In the genomic region with DNA sequence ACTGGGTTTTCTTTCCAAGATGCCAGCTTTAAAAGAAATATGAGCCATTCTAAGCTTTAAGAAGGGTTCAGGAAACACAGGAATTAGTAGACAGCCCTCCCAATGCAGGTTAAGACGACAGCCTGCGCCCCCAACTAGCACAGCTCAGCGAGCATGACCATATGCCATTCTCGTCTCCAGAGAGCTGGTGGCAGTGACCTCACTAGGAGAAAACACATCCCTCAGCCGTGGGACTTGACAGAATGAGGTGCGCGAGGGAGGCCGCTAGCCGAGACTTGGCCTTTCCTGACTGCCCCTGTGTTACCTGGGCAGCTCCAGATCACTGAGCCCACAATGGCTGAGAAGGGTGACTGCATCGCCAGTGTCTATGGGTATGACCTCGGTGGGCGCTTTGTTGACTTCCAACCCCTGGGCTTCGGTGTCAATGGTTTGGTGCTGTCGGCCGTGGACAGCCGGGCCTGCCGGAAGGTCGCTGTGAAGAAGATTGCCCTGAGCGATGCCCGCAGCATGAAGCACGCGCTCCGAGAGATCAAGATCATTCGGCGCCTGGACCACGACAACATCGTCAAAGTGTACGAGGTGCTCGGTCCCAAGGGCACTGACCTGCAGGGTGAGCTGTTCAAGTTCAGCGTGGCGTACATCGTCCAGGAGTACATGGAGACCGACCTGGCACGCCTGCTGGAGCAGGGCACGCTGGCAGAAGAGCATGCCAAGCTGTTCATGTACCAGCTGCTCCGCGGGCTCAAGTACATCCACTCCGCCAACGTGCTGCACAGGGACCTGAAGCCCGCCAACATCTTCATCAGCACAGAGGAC, we compare ENCODE assay signal across 14 cellular contexts.
"Had no signal": no experiment of that assay in that cellular context is flagged by ENCODE, and none has a peak within 500 bp of the region (broad histone marks: within the 10 kb centered on the region; RNA-seq: fewer than 3 reads in every experiment).

No MANE protein-coding gene starts in this region.

- DNase-seq: activated CD4-positive, alpha-beta T cell treated with anti-CD3 and anti-CD28 coated beads, Interleukin-2, amount 50 U/mL, for 1 hour; activated CD4-positive, CD25-positive, alpha-beta regulatory T cell treated with anti-CD3 and anti-CD28 coated beads, Interleukin-2, amount 50 U/mL, for 72 hours; activated CD8-positive, alpha-beta T cell treated with anti-CD3 and anti-CD28 coated beads, Interleukin-2, amount 10 ng/mL, durations not matched to agents 7 days and 5 days; activated gamma-delta T cell; cortex of kidney; naive thymus-derived CD4-positive, alpha-beta T cell; retina; spleen; stimulated activated CD4-positive, alpha-beta T cell treated with anti-CD3 and anti-CD28 coated beads, Interleukin-4, amount 100 ng/mL, for 1 hour; stimulated activated naive CD4-positive, alpha-beta T cell treated with Interleukin-2 at 50 U/mL for 16 hours; T-cell; tibial artery had no signal

- H3K27ac ChIP-seq: spleen, tibial artery, VCaP had no signal

- H3K4me3 ChIP-seq: lung, spleen, tibial artery had no signal

- H3K36me3 ChIP-seq: spleen had no signal

- H3K27me3 ChIP-seq: tibial artery had no signal

- H3K4me1 ChIP-seq: spleen had no signal
